In genomic region chr19:30288957-30289735, GRCh38 we compare ENCODE assay signal across 19 cellular contexts.
"Had no signal": no experiment of that assay in that cellular context is flagged by ENCODE, and none has a peak within 500 bp of the region (broad histone marks: within the 10 kb centered on the region; RNA-seq: fewer than 3 reads in every experiment).

No MANE protein-coding gene starts in this region.

- H3K4me1 ChIP-seq: colonic mucosa, esophagus muscularis mucosa, gastrocnemius medialis, heart right ventricle, left lung, lower lobe of right lung had no signal

- H3K4me3 ChIP-seq: colonic mucosa, dorsolateral prefrontal cortex, esophagus muscularis mucosa, gastrocnemius medialis, heart right ventricle, left lung, lower lobe of right lung had no signal

- DNase-seq: colonic mucosa; dermis blood vessel endothelial cell; dorsolateral prefrontal cortex; effector CD4-positive, alpha-beta T cell; effector memory CD4-positive, alpha-beta T cell; foreskin melanocyte; gastrocnemius medialis; glutamatergic neuron; head of caudate nucleus; heart right ventricle; hippocampal formation; left cardiac atrium; left lung; left ventricle myocardium superior; lower lobe of right lung; mesenchymal stem cell; midbrain; naive thymus-derived CD4-positive, alpha-beta T cell had no signal

- H3K4me3 Mint-ChIP-seq: naive thymus-derived CD4-positive, alpha-beta T cell had no signal

- H3K27me3 ChIP-seq: colonic mucosa, gastrocnemius medialis, heart right ventricle, left lung had no signal

- H3K36me3 ChIP-seq: colonic mucosa, esophagus muscularis mucosa, gastrocnemius medialis, heart right ventricle, left lung, lower lobe of right lung had no signal

- H3K9me3 ChIP-seq: colonic mucosa, esophagus muscularis mucosa, gastrocnemius medialis, left lung, lower lobe of right lung had no signal

- ATAC-seq: gastrocnemius medialis; heart right ventricle; left cardiac atrium; left lung; left ventricle myocardium superior; lower lobe of right lung; naive thymus-derived CD4-positive, alpha-beta T cell had no signal

- H3K27ac ChIP-seq: colonic mucosa, esophagus muscularis mucosa, gastrocnemius medialis, heart right ventricle, left lung, lower lobe of right lung had no signal

- H3K4me1 Mint-ChIP-seq: naive thymus-derived CD4-positive, alpha-beta T cell had no signal

- H3K27ac Mint-ChIP-seq: naive thymus-derived CD4-positive, alpha-beta T cell had no signal

- H3K36me3 Mint-ChIP-seq: naive thymus-derived CD4-positive, alpha-beta T cell had no signal
